ENCODE assay signal across 1 cellular context in the genomic region with DNA sequence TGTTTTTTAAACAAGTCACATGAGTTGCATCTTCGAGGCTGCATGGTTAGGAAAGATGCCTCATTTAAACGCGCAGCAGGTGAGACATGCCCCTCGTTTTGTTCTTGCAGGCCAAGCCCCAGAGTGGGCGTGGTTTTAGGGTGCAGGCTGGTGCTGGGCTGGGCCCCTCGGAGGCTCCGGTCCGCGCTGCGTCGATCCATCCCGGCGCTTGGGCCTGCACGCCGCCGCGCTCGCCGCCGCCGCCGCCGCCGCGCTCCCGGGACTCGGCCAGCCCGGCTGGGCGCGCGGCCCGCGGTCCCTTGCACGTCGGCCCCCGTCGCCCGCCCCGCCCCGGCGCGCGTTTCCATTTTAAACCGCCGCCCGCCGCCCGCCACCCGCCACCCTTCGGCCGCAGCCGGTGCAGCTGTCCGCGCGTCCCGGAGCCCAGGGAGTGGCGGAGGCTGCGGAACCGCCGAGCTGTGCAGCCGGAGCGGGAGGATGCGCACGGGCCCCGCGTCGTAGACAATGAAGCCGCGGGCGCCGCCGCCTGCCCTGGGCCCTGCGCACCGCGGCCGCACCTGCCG.
TF ChIP-seq lines count a peak whose summit lies in the region.

No MANE protein-coding gene starts in this region.

TF ChIP-seq in HEK293, 187 proteins besides CTCF, POLR2A, EP300 and RAD21 (continued from another document):
- TF ChIP-seq, protein P1, sequence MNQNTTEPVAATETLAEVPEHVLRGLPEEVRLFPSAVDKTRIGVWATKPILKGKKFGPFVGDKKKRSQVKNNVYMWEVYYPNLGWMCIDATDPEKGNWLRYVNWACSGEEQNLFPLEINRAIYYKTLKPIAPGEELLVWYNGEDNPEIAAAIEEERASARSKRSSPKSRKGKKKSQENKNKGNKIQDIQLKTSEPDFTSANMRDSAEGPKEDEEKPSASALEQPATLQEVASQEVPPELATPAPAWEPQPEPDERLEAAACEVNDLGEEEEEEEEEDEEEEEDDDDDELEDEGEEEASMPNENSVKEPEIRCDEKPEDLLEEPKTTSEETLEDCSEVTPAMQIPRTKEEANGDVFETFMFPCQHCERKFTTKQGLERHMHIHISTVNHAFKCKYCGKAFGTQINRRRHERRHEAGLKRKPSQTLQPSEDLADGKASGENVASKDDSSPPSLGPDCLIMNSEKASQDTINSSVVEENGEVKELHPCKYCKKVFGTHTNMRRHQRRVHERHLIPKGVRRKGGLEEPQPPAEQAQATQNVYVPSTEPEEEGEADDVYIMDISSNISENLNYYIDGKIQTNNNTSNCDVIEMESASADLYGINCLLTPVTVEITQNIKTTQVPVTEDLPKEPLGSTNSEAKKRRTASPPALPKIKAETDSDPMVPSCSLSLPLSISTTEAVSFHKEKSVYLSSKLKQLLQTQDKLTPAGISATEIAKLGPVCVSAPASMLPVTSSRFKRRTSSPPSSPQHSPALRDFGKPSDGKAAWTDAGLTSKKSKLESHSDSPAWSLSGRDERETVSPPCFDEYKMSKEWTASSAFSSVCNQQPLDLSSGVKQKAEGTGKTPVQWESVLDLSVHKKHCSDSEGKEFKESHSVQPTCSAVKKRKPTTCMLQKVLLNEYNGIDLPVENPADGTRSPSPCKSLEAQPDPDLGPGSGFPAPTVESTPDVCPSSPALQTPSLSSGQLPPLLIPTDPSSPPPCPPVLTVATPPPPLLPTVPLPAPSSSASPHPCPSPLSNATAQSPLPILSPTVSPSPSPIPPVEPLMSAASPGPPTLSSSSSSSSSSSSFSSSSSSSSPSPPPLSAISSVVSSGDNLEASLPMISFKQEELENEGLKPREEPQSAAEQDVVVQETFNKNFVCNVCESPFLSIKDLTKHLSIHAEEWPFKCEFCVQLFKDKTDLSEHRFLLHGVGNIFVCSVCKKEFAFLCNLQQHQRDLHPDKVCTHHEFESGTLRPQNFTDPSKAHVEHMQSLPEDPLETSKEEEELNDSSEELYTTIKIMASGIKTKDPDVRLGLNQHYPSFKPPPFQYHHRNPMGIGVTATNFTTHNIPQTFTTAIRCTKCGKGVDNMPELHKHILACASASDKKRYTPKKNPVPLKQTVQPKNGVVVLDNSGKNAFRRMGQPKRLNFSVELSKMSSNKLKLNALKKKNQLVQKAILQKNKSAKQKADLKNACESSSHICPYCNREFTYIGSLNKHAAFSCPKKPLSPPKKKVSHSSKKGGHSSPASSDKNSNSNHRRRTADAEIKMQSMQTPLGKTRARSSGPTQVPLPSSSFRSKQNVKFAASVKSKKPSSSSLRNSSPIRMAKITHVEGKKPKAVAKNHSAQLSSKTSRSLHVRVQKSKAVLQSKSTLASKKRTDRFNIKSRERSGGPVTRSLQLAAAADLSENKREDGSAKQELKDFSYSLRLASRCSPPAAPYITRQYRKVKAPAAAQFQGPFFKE (tag by site-specific recombination; IDR thresholded peaks at IDR 0.05; ENCODE audit: borderline replicate concordance), result no peak
- TF ChIP-seq ZBTB1 (tag by site-specific recombination; IDR thresholded peaks at IDR 0.05) (no peak), ZFP37 (tag by site-specific recombination; IDR thresholded peaks at IDR 0.05) (no peak), WT1 (tag by site-specific recombination; IDR thresholded peaks at IDR 0.05) (no peak), ZNF76 (tag by site-specific recombination; IDR thresholded peaks at IDR 0.05; ENCODE audit: borderline replicate concordance, low read depth) (no peak), KLF16 (tag by site-specific recombination; IDR thresholded peaks at IDR 0.05) (no peak), ZNF629 (tag by site-specific recombination; IDR thresholded peaks at IDR 0.05) (no peak), HOXC10 (CRISPR knock-in tag; IDR thresholded peaks at IDR 0.05) (0 out of 2 replicates have a peak, but pooled peaks have one; percentile 11), ZBTB8A (tag by site-specific recombination; IDR thresholded peaks at IDR 0.05) (peak; percentile 48), ZNF266 (tag by site-specific recombination; IDR thresholded peaks at IDR 0.05; ENCODE audit: low read depth) (no peak), ZNF610 (tag by site-specific recombination; IDR thresholded peaks at IDR 0.05; ENCODE audit: borderline replicate concordance) (no peak), KLF9 (tag by site-specific recombination; IDR thresholded peaks at IDR 0.05; ENCODE audit: low read depth) (peak; percentile 84), ZFP69B (tag by site-specific recombination; IDR thresholded peaks at IDR 0.05) (0 out of 2 replicates have a peak, but pooled peaks have one; percentile 19), ZNF335 (tag by site-specific recombination; conservative IDR thresholded peaks at IDR 0.05) (no peak), ZNF623 (tag by site-specific recombination; IDR thresholded peaks at IDR 0.05) (no peak), ZNF37A (tag by site-specific recombination; IDR thresholded peaks at IDR 0.05) (no peak), SP3 (tag by site-specific recombination; IDR thresholded peaks at IDR 0.05) (no peak), ZNF211 (tag by site-specific recombination; IDR thresholded peaks at IDR 0.05; ENCODE audit: low read depth) (no peak), ZNF777 (tag by site-specific recombination; IDR thresholded peaks at IDR 0.05; ENCODE audit: borderline replicate concordance) (no peak), SCRT2 (tag by site-specific recombination; IDR thresholded peaks at IDR 0.05) (peak; percentile 55), ZIC2 (tag by site-specific recombination; IDR thresholded peaks at IDR 0.05) (no peak), ZNF600 (tag by site-specific recombination; IDR thresholded peaks at IDR 0.05) (no peak), ZSCAN16 (tag by site-specific recombination; IDR thresholded peaks at IDR 0.05) (no peak), ZNF138 (tag by site-specific recombination; IDR thresholded peaks at IDR 0.05; ENCODE audit: borderline replicate concordance) (no peak), ZNF48 (tag by site-specific recombination; IDR thresholded peaks at IDR 0.05) (no peak), ZNF792 (tag by site-specific recombination; IDR thresholded peaks at IDR 0.05) (no peak), ZNF548 (tag by site-specific recombination; IDR thresholded peaks at IDR 0.05) (no peak), ZNF302 (tag by site-specific recombination; IDR thresholded peaks at IDR 0.05; ENCODE audit: low read depth) (no peak)
- TF ChIP-seq, protein P2, sequence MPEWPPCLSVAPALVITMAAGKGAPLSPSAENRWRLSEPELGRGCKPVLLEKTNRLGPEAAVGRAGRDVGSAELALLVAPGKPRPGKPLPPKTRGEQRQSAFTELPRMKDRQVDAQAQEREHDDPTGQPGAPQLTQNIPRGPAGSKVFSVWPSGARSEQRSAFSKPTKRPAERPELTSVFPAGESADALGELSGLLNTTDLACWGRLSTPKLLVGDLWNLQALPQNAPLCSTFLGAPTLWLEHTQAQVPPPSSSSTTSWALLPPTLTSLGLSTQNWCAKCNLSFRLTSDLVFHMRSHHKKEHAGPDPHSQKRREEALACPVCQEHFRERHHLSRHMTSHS (tag by site-specific recombination; IDR thresholded peaks at IDR 0.05), result no peak
- TF ChIP-seq, protein P3, sequence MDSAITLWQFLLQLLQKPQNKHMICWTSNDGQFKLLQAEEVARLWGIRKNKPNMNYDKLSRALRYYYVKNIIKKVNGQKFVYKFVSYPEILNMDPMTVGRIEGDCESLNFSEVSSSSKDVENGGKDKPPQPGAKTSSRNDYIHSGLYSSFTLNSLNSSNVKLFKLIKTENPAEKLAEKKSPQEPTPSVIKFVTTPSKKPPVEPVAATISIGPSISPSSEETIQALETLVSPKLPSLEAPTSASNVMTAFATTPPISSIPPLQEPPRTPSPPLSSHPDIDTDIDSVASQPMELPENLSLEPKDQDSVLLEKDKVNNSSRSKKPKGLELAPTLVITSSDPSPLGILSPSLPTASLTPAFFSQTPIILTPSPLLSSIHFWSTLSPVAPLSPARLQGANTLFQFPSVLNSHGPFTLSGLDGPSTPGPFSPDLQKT (IDR thresholded peaks at IDR 0.05; ENCODE audit: borderline replicate concordance, low read depth, low read length), result no peak
- TF ChIP-seq, protein P4, sequence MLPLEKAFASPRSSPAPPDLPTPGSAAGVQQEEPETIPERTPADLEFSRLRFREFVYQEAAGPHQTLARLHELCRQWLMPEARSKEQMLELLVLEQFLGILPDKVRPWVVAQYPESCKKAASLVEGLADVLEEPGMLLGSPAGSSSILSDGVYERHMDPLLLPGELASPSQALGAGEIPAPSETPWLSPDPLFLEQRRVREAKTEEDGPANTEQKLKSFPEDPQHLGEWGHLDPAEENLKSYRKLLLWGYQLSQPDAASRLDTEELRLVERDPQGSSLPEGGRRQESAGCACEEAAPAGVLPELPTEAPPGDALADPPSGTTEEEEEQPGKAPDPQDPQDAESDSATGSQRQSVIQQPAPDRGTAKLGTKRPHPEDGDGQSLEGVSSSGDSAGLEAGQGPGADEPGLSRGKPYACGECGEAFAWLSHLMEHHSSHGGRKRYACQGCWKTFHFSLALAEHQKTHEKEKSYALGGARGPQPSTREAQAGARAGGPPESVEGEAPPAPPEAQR (tag by site-specific recombination; IDR thresholded peaks at IDR 0.05), result no peak
- TF ChIP-seq, protein P5, sequence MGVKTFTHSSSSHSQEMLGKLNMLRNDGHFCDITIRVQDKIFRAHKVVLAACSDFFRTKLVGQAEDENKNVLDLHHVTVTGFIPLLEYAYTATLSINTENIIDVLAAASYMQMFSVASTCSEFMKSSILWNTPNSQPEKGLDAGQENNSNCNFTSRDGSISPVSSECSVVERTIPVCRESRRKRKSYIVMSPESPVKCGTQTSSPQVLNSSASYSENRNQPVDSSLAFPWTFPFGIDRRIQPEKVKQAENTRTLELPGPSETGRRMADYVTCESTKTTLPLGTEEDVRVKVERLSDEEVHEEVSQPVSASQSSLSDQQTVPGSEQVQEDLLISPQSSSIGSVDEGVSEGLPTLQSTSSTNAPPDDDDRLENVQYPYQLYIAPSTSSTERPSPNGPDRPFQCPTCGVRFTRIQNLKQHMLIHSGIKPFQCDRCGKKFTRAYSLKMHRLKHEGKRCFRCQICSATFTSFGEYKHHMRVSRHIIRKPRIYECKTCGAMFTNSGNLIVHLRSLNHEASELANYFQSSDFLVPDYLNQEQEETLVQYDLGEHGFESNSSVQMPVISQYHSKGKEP (tag by site-specific recombination; IDR thresholded peaks at IDR 0.05), result 0 out of 2 replicates have a peak, but pooled peaks have one; percentile 44
- TF ChIP-seq, protein P6, sequence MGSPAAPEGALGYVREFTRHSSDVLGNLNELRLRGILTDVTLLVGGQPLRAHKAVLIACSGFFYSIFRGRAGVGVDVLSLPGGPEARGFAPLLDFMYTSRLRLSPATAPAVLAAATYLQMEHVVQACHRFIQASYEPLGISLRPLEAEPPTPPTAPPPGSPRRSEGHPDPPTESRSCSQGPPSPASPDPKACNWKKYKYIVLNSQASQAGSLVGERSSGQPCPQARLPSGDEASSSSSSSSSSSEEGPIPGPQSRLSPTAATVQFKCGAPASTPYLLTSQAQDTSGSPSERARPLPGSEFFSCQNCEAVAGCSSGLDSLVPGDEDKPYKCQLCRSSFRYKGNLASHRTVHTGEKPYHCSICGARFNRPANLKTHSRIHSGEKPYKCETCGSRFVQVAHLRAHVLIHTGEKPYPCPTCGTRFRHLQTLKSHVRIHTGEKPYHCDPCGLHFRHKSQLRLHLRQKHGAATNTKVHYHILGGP (tag by site-specific recombination; IDR thresholded peaks at IDR 0.05), result no peak
TF ChIP-seq in HEK293: peak in this region for 7.
